Comparison of ENCODE assay signal across 29 cellular contexts in the genomic region with DNA sequence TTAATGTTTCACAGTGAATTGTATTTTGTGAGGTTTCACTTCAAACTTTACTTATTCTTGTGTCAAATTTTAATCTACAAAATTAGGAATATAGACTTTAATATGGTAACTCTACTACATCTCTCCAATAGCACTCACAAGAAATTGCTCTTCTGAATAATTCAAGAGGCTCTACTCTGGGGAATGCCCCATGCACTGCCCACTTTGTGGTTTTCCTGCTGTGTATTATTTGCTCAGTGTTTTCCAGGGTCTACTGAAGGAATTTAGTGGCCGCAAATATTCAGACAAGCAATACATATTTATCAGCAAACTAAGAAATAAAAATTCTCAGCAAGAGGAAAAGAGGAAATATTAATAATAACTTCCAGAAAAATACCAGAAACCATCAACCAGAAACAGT.
"Had no signal": no experiment of that assay in that cellular context is flagged by ENCODE, and none has a peak within 500 bp of the region (broad histone marks: within the 10 kb centered on the region; RNA-seq: fewer than 3 reads in every experiment).

No MANE protein-coding gene starts in this region.

- H3K27me3 Mint-ChIP-seq: activated CD4-positive, alpha-beta T cell treated with anti-CD3 and anti-CD28 coated beads for 36 hours; activated naive CD8-positive, alpha-beta T cell treated with anti-CD3 and anti-CD28 coated beads for 36 hours; dendritic cell treated with granulocyte-macrophage colony-stimulating factor and Interleukin-4, amounts not matched to agents 40 ng/mL and 50 ng/mL, for 4 days; progenitor cell of endocrine pancreas; stimulated activated naive CD8-positive, alpha-beta T cell treated with anti-CD3 and anti-CD28 coated beads, Interleukin-15, Interleukin-2, amounts not matched to agents 100 ng/mL and 50 ng/mL, for 24 hours had no signal

- H3K27ac Mint-ChIP-seq: activated CD4-positive, alpha-beta T cell treated with anti-CD3 and anti-CD28 coated beads for 36 hours; activated naive CD8-positive, alpha-beta T cell treated with anti-CD3 and anti-CD28 coated beads for 36 hours; dendritic cell treated with granulocyte-macrophage colony-stimulating factor and Interleukin-4, amounts not matched to agents 40 ng/mL and 50 ng/mL, for 4 days; endodermal cell; nephron; progenitor cell of endocrine pancreas; stimulated activated effector memory CD8-positive, alpha-beta T cell treated with anti-CD3 and anti-CD28 coated beads, Interleukin-12 subunit alpha, Interleukin-12 subunit beta, amount 100 ng/mL, for 72 hours; stimulated activated naive CD8-positive, alpha-beta T cell treated with anti-CD3 and anti-CD28 coated beads, Interleukin-15, Interleukin-2, amounts not matched to agents 100 ng/mL and 50 ng/mL, for 24 hours; T-helper 2 cell treated with Interferon-gamma antibody and Interleukin-4, amounts not matched to agents 5 μg/mL and 100 μg/mL, for 36 hours had no signal

- H3K4me1 Mint-ChIP-seq: activated CD4-positive, alpha-beta T cell treated with anti-CD3 and anti-CD28 coated beads for 36 hours; activated naive CD8-positive, alpha-beta T cell treated with anti-CD3 and anti-CD28 coated beads for 36 hours; endodermal cell; nephron; stimulated activated effector memory CD8-positive, alpha-beta T cell treated with anti-CD3 and anti-CD28 coated beads, Interleukin-12 subunit alpha, Interleukin-12 subunit beta, amount 100 ng/mL, for 72 hours had no signal

- H3K4me1 ChIP-seq: adrenal gland, heart left ventricle, left ventricle myocardium inferior, upper lobe of left lung, vagina had no signal

- H3K27me3 ChIP-seq: adrenal gland, heart left ventricle, neutrophil, ovary, upper lobe of left lung, vagina had no signal

- H3K4me3 ChIP-seq: adrenal gland, heart left ventricle, left ventricle myocardium inferior, lung, ovary, upper lobe of left lung, vagina had no signal

- H3K4me3 Mint-ChIP-seq: activated CD4-positive, alpha-beta T cell treated with anti-CD3 and anti-CD28 coated beads for 36 hours; activated naive CD8-positive, alpha-beta T cell treated with anti-CD3 and anti-CD28 coated beads for 36 hours; dendritic cell treated with granulocyte-macrophage colony-stimulating factor and Interleukin-4, amounts not matched to agents 40 ng/mL and 50 ng/mL, for 4 days; endodermal cell; nephron; stimulated activated effector memory CD8-positive, alpha-beta T cell treated with anti-CD3 and anti-CD28 coated beads, Interleukin-12 subunit alpha, Interleukin-12 subunit beta, amount 100 ng/mL, for 72 hours; stimulated activated naive CD8-positive, alpha-beta T cell treated with anti-CD3 and anti-CD28 coated beads, Interleukin-15, Interleukin-2, amounts not matched to agents 100 ng/mL and 50 ng/mL, for 24 hours; T-helper 2 cell treated with Interferon-gamma antibody and Interleukin-4, amounts not matched to agents 5 μg/mL and 100 μg/mL, for 36 hours had no signal

- H3K36me3 ChIP-seq: adrenal gland, heart left ventricle, left ventricle myocardium inferior, neutrophil, ovary, upper lobe of left lung, vagina had no signal

- H3K27ac ChIP-seq: adrenal gland, heart left ventricle, left ventricle myocardium inferior, neutrophil, ovary, upper lobe of left lung, vagina had no signal

- H3K9me3 ChIP-seq: neutrophil, ovary, vagina had no signal

- H3K36me3 Mint-ChIP-seq: activated naive CD8-positive, alpha-beta T cell treated with anti-CD3 and anti-CD28 coated beads for 36 hours; stimulated activated effector memory CD8-positive, alpha-beta T cell treated with anti-CD3 and anti-CD28 coated beads, Interleukin-12 subunit alpha, Interleukin-12 subunit beta, amount 100 ng/mL, for 72 hours had no signal

- DNase-seq: activated CD4-positive, alpha-beta T cell treated with anti-CD3 and anti-CD28 coated beads for 36 hours; activated CD4-positive, alpha-beta T cell treated with anti-CD3 and anti-CD28 coated beads, Interleukin-2, amount 50 U/mL, for 4 hours; activated CD4-positive, CD25-positive, alpha-beta regulatory T cell; activated effector memory CD4-positive, alpha-beta T cell treated with Interleukin-2 at 50 U/mL for 16 hours; activated naive CD4-positive, alpha-beta T cell treated with Interleukin-2 at 50 U/mL for 16 hours; activated naive CD8-positive, alpha-beta T cell treated with anti-CD3 and anti-CD28 coated beads for 36 hours; activated T-cell treated with anti-CD3 and anti-CD28 coated beads for 4 hours; adrenal gland; aorta; endodermal cell; foreskin fibroblast; heart left ventricle; left ventricle myocardium inferior; mesendoderm; ovary; retina; small intestine; stimulated activated CD4-positive, alpha-beta T cell treated with anti-CD3 and anti-CD28 coated beads, Interleukin-4, amount 100 ng/mL, for 24 hours; substantia nigra; upper lobe of left lung had no signal
